Comparison of ENCODE assay signal across 8 cellular contexts in genomic region chr7:105691029-105691691, GRCh38.
DNase-seq lines count a peak whose midpoint lies in the region; ATAC-seq and TF ChIP-seq lines count a peak whose summit lies in the region.

No MANE protein-coding gene starts in this region.

- POLR2A ChIA-PET in activated CD8-positive, alpha-beta T cell treated with anti-CD3 and anti-CD28 coated beads for 36 hours (lab: Charles Lee) = interaction anchor here (1.0 to 2.2 kb wide), 3 partner anchors 14 to 299 kb away, joined by 3 to 17 read pairs (median 6); no protein-coding TSS in a partner anchor

- H3K27me3 ChIP-seq in GM06990 (replicated peaks; ENCODE audit: control insufficient read depth, insufficient read depth, low read length) = no peaks in the 10 kb centered on the region

- H3K36me3 Mint-ChIP-seq in activated CD8-positive, alpha-beta T cell treated with anti-CD3 and anti-CD28 coated beads for 36 hours (ENCODE audit: low read depth) = no peaks in the 10 kb centered on the region
- peaks cover 6% of the 10 kb centered on the region for H3K36me3 Mint-ChIP-seq in progenitor cell of endocrine pancreas (ENCODE audit: insufficient read depth)

- peak overlapping the region; percentile 95 for H3K27ac Mint-ChIP-seq in activated CD8-positive, alpha-beta T cell treated with anti-CD3 and anti-CD28 coated beads for 36 hours
- peak overlapping the region; percentile 3 for H3K27ac Mint-ChIP-seq in progenitor cell of endocrine pancreas

- no peak for TF ChIP-seq CTCF in GM06990 (IDR thresholded peaks at IDR 0.05; ENCODE audit: insufficient read depth, low read length, poor library complexity, severe bottlenecking)
- TF ChIP-seq CTCF in activated CD8-positive, alpha-beta T cell treated with anti-CD3 and anti-CD28 coated beads for 36 hours (IDR thresholded peaks at IDR 0.05) = no peak
- no peak for TF ChIP-seq CTCF in fibroblast of the aortic adventitia (IDR thresholded peaks at IDR 0.05; ENCODE audit: insufficient read depth, low read length)
- no peak for TF ChIP-seq CTCF in progenitor cell of endocrine pancreas (IDR thresholded peaks at IDR 0.05; ENCODE audit: unreplicated experiment)
- TF ChIP-seq CTCF in omental fat pad (IDR thresholded peaks at IDR 0.05) = no peak

- H3K4me1 Mint-ChIP-seq in activated CD8-positive, alpha-beta T cell treated with anti-CD3 and anti-CD28 coated beads for 36 hours (ENCODE audit: low read depth) = peaks cover 38% of the 10 kb centered on the region
- peaks cover 19% of the 10 kb centered on the region for H3K4me1 Mint-ChIP-seq in progenitor cell of endocrine pancreas (ENCODE audit: low read depth)

- no peaks in the 10 kb centered on the region for H3K9me3 Mint-ChIP-seq in activated CD8-positive, alpha-beta T cell treated with anti-CD3 and anti-CD28 coated beads for 36 hours
- no peaks in the 10 kb centered on the region for H3K9me3 Mint-ChIP-seq in progenitor cell of endocrine pancreas (ENCODE audit: low read depth)

- intact Hi-C loops in activated CD8-positive, alpha-beta T cell treated with anti-CD3 and anti-CD28 coated beads for 36 hours (cut with micrococcal nuclease) = no loop called here

- peak; percentile 54 for ATAC-seq in HG03432 (IDR thresholded peaks at IDR 0.05; ENCODE audit: unreplicated experiment)
- ATAC-seq in activated CD8-positive, alpha-beta T cell treated with anti-CD3 and anti-CD28 coated beads for 36 hours = peak; percentile 81
- ATAC-seq in omental fat pad (ENCODE audit: low FRiP score) = no peak
- no peak for ATAC-seq in GM18867 (IDR thresholded peaks at IDR 0.05; ENCODE audit: unreplicated experiment)

- no peaks in the 10 kb centered on the region for H3K36me3 ChIP-seq in GM06990 (ENCODE audit: control insufficient read depth, insufficient read depth, low read length)

- no peaks in the 10 kb centered on the region for H3K27me3 Mint-ChIP-seq in activated CD8-positive, alpha-beta T cell treated with anti-CD3 and anti-CD28 coated beads for 36 hours
- peaks cover 25% of the 10 kb centered on the region for H3K27me3 Mint-ChIP-seq in progenitor cell of endocrine pancreas

- CTCF ChIA-PET in activated CD8-positive, alpha-beta T cell treated with anti-CD3 and anti-CD28 coated beads for 36 hours (lab: Charles Lee) = interaction anchor here (1.2 to 2.0 kb wide), 4 partner anchors 14 to 70 kb away, joined by 3 to 7 read pairs (median 6); no protein-coding TSS in a partner anchor

- H3K4me3 Mint-ChIP-seq in activated CD8-positive, alpha-beta T cell treated with anti-CD3 and anti-CD28 coated beads for 36 hours = peak overlapping the region; percentile 90
- peak overlapping the region; percentile 40 for H3K4me3 Mint-ChIP-seq in progenitor cell of endocrine pancreas (ENCODE audit: low read depth)

- DNase-seq in GM06990 (ENCODE audit: extremely low read depth, insufficient read length) (peak; percentile 20), fibroblast of the aortic adventitia (ENCODE audit: low read depth) (peak; percentile 44), progenitor cell of endocrine pancreas (ENCODE audit: low spot score, unreplicated experiment) (no peak), NCI-H187 (lab: John Stamatoyannopoulos, UW) (no peak), omental fat pad (ENCODE audit: low spot score) (no peak)
- DNase-seq in activated CD8-positive, alpha-beta T cell treated with anti-CD3 and anti-CD28 coated beads for 36 hours = peak; percentile 72

- peak overlapping the region; percentile 60 for H3K4me3 ChIP-seq in GM06990 (replicated peaks; ENCODE audit: low read depth, low read length)
- peak overlapping the region; percentile 60 for H3K4me3 ChIP-seq in fibroblast of the aortic adventitia (ENCODE audit: low read depth, low read length)

Comparison
In these comparisons a context has a peak if more than half of its experiments do, and no peak if none do; other contexts are left out.
1. DNase-seq: peak in GM06990 (single experiment), activated CD8-positive, alpha-beta T cell treated with anti-CD3 and anti-CD28 coated beads for 36 hours (single experiment) and fibroblast of the aortic adventitia (single experiment); none in progenitor cell of endocrine pancreas (single experiment), NCI-H187 (0 of 2) and omental fat pad (single experiment).
2. ATAC-seq: peak in HG03432 (single experiment) and activated CD8-positive, alpha-beta T cell treated with anti-CD3 and anti-CD28 coated beads for 36 hours (single experiment); none in omental fat pad (single experiment) and GM18867 (single experiment).